In genomic region chr16:87391950-87392822, GRCh38 we compare ENCODE assay signal across 8 cellular contexts. TPM values are rescaled to one million over a fixed set of nuclear protein-coding genes. Genes with fewer than 3 reads are reported as not detected.
DNase-seq lines count a peak whose midpoint lies in the region; ATAC-seq and TF ChIP-seq lines count a peak whose summit lies in the region.

Gene MAP1LC3B (plus strand): TSS chr16:87392336. CDS start chr16:87392428, 92 bp downstream.

- H3K36me3 ChIP-seq in right lobe of liver: no peaks in the 10 kb centered on the region

- H3K4me3 Mint-ChIP-seq in CD14-positive monocyte: peak within 1 kb of the TSS; percentile 97 to 98

- peak within 1 kb of the TSS; percentile 64 to 80 (median 65) for H3K4me3 ChIP-seq in right lobe of liver

- peaks cover 50% of the 10 kb centered on the region for H3K4me1 Mint-ChIP-seq in CD14-positive monocyte

- H3K27me3 Mint-ChIP-seq in CD14-positive monocyte (ENCODE audit: low read depth in 3 of 3): peaks cover 0 to 3% (median 1%) of the 10 kb centered on the region in 3 donors

- no peaks in the 10 kb centered on the region for H3K27me3 ChIP-seq in right lobe of liver

- peaks cover 0 to 1% (median 0%) of the 10 kb centered on the region in 7 donors for H3K9me3 Mint-ChIP-seq in CD14-positive monocyte

- H3K27ac Mint-ChIP-seq in CD14-positive monocyte: peak within 1 kb of the TSS; percentile 96 to 100 (median 98)

- 0% methylated on average over 2 of the region's 113 CpGs for WGBS in right lobe of liver (ENCODE audit: insufficient coverage, low coverage, low lambda C conversion rate, missing lambda C conversion rate)

- peak; percentile 100 for TF ChIP-seq POLR2A in right lobe of liver (IDR thresholded peaks at IDR 0.05)

- intact Hi-C loops in CD14-positive monocyte (cut with micrococcal nuclease): loop anchor here in 1 of 2 donors (5.0 kb wide), 1 partner anchor 75 kb away; the partner anchor contains the start of gene C16orf95
- intact Hi-C loops in right lobe of liver (cut with DNase I): no loop called here

- H3K36me3 Mint-ChIP-seq in CD14-positive monocyte: peaks cover 22 to 24% of the 10 kb centered on the region in 2 donors

- no peak for TF ChIP-seq CTCF in CD14-positive monocyte (IDR thresholded peaks at IDR 0.05)
- TF ChIP-seq CTCF in right lobe of liver (IDR thresholded peaks at IDR 0.05): no peak

- DNase-seq in CD14-positive monocyte (ENCODE audit: low spot score) (peak; percentile 94), NCI-H82 (lab: John Stamatoyannopoulos, UW) (peak; percentile 95), dermis blood vessel endothelial cell (peak; percentile 98), right lobe of liver (peak; percentile 97 to 98 (median 97))
- peak; percentile 96 for DNase-seq in activated CD4-positive, alpha-beta T cell treated with anti-CD3 and anti-CD28 coated beads, Interleukin-2, amount 50 U/mL, for 48 hours
- DNase-seq in stimulated activated CD4-positive, alpha-beta T cell treated with anti-CD3 and anti-CD28 coated beads, Interleukin-4, amount 100 ng/mL, for 24 hours: peak; percentile 95

- peaks cover 0 to 50% (median 20%) of the 10 kb centered on the region in 4 donors for H3K4me1 ChIP-seq in right lobe of liver

- H3K9me3 ChIP-seq in right lobe of liver: no peaks in the 10 kb centered on the region

- ATAC-seq in GM19397 (IDR thresholded peaks at IDR 0.05; ENCODE audit: unreplicated experiment) (peak; percentile 72), HG03565 (IDR thresholded peaks at IDR 0.05; ENCODE audit: unreplicated experiment) (peak; percentile 46), right lobe of liver (peak; percentile 63 to 83 (median 78))

- H3K27ac ChIP-seq in right lobe of liver: peak within 1 kb of the TSS; percentile 97 to 100 (median 100)

RNA-seq across cellular contexts. Expression of gene MAP1LC3B, which starts in this region (rescaled TPM):
- polyA plus RNA-seq in CD14-positive monocyte: 100 to 1,000 TPM; 102 to 147 TPM
- total RNA-seq in dermis blood vessel endothelial cell (23.3 and 44.8 TPM in 2 replicates), right lobe of liver (10 to 100 TPM; 16.5 to 48.8 (median 25.6) TPM)

Comparison
In these comparisons a context has a peak if more than half of its experiments do, and no peak if none do; other contexts are left out.
1. Peak in every context shown above with its lines: DNase-seq, ATAC-seq, H3K4me3 ChIP-seq and H3K27ac ChIP-seq.